Comparison of ENCODE assay signal across 8 cellular contexts in genomic region chr5:151157426-151158286, GRCh38. TPM values are rescaled to one million over a fixed set of nuclear protein-coding genes. Genes with fewer than 3 reads are reported as not detected.
A peak's percentile ranks its signal among the peaks of the same experiment; 100 is the strongest.
DNase-seq lines count a peak whose midpoint lies in the region; ATAC-seq and TF ChIP-seq lines count a peak whose summit lies in the region.

Gene ANXA6, minus strand, starts transcription at chr5:151157779. Its CDS starts 9,878 bp downstream, at chr5:151147901.

- H3K27me3 ChIP-seq in DOHH2 (ENCODE audit: control insufficient read depth, low read length) (peaks cover 18% of the 10 kb centered on the region), KMS-11 (ENCODE audit: insufficient read depth, low read depth) (no peaks in the 10 kb centered on the region), left ventricle myocardium inferior (ENCODE audit: low read depth) (no peaks in the 10 kb centered on the region), vagina (no peaks in the 10 kb centered on the region)

- intact Hi-C loops in left ventricle myocardium inferior (cut with micrococcal nuclease) (no loop called here), posterior cingulate gyrus (cut with DNase I) (no loop called here), vagina (cut with DNase I) (no loop called here)

- H3K4me2 ChIP-seq in DOHH2 (ENCODE audit: low read length) (peak within 1 kb of the TSS; percentile 94), KMS-11 (peak within 1 kb of the TSS; percentile 96)

- H3K4me1 ChIP-seq in DOHH2 (ENCODE audit: control insufficient read depth, low read length) (peaks cover 66% of the 10 kb centered on the region), KMS-11 (ENCODE audit: low read depth, poor library complexity, severe bottlenecking) (peaks cover 43% of the 10 kb centered on the region), left ventricle myocardium inferior (peaks cover 59% of the 10 kb centered on the region), vagina (peaks cover 43% of the 10 kb centered on the region)

- H3K9ac ChIP-seq in KMS-11, result peak within 1 kb of the TSS; percentile 71

- TF ChIP-seq POLR2A in vagina (IDR thresholded peaks at IDR 0.05), result peak in 1 of 2 donors; percentile 49

- H3K9me2 ChIP-seq in DOHH2 (replicated peaks; ENCODE audit: control insufficient read depth, low read length), result no peaks in the 10 kb centered on the region

- DNase-seq in SW 1271 (lab: John Stamatoyannopoulos, UW) (peak; percentile 60 to 85), left ventricle myocardium inferior (peak; percentile 91), posterior cingulate gyrus (peak; percentile 62 to 98 (median 86)), vagina (ENCODE audit: extremely low spot score in 2 of 2) (no peak)

- no peak within 1 kb of the TSS for H3K27ac ChIP-seq in DOHH2 (ENCODE audit: low read depth, low read length)
- peak within 1 kb of the TSS; percentile 62 for H3K27ac ChIP-seq in KMS-11
- peak within 1 kb of the TSS; percentile 83 for H3K27ac ChIP-seq in angular gyrus (ENCODE audit: low read depth, low read length)
- H3K27ac ChIP-seq in left ventricle myocardium inferior (replicated peaks), result peak within 1 kb of the TSS; percentile 93
- H3K27ac ChIP-seq in vagina, result peak within 1 kb of the TSS; percentile 90

- TF ChIP-seq CTCF in DOHH2 (IDR thresholded peaks at IDR 0.05; ENCODE audit: low read depth, low read length, poor library complexity, severe bottlenecking), result no peak
- no peak for TF ChIP-seq CTCF in KMS-11 (conservative IDR thresholded peaks at IDR 0.05; ENCODE audit: low read depth, low read length)
- TF ChIP-seq CTCF in left ventricle myocardium inferior (IDR thresholded peaks at IDR 0.05; ENCODE audit: borderline replicate concordance), result no peak
- TF ChIP-seq CTCF in vagina (IDR thresholded peaks at IDR 0.05), result no peak

- peak; percentile 44 for ATAC-seq in GM21717 (IDR thresholded peaks at IDR 0.05; ENCODE audit: unreplicated experiment)

- no peaks in the 10 kb centered on the region for H4K20me1 ChIP-seq in DOHH2 (ENCODE audit: control insufficient read depth, insufficient read depth, low read depth, low read length)
- no peaks in the 10 kb centered on the region for H4K20me1 ChIP-seq in KMS-11 (ENCODE audit: insufficient read depth)

- peaks cover 7% of the 10 kb centered on the region; the same call in 1 of the 2 replicates for H3F3A ChIP-seq in DOHH2 (ENCODE audit: control insufficient read depth, insufficient read depth)

- H2AFZ ChIP-seq in KMS-11 (ENCODE audit: low read depth), result peak within 1 kb of the TSS; percentile 69

- H3K4me3 ChIP-seq in DOHH2 (ENCODE audit: low read length), result peak within 1 kb of the TSS; percentile 80
- no peak within 1 kb of the TSS for H3K4me3 ChIP-seq in KMS-11 (IDR thresholded peaks at IDR 0.05; ENCODE audit: insufficient read depth, low read depth, low read length)
- H3K4me3 ChIP-seq in left ventricle myocardium inferior, result peak within 1 kb of the TSS; percentile 88
- peak within 1 kb of the TSS; percentile 71 to 80 for H3K4me3 ChIP-seq in vagina

- H3K9me3 ChIP-seq in DOHH2 (ENCODE audit: control insufficient read depth, insufficient read depth, low read length), result no peaks in the 10 kb centered on the region
- no peaks in the 10 kb centered on the region for H3K9me3 ChIP-seq in left ventricle myocardium inferior (replicated peaks)
- H3K9me3 ChIP-seq in vagina, result no peaks in the 10 kb centered on the region

- H3K79me2 ChIP-seq in DOHH2 (ENCODE audit: control insufficient read depth, low read length), result no peaks in the 10 kb centered on the region
- H3K79me2 ChIP-seq in KMS-11 (ENCODE audit: insufficient read depth, low read depth), result peaks cover 58% of the 10 kb centered on the region

- no peaks in the 10 kb centered on the region for H3K36me3 ChIP-seq in DOHH2 (ENCODE audit: control insufficient read depth, low read length)
- H3K36me3 ChIP-seq in KMS-11 (ENCODE audit: insufficient read depth), result no peaks in the 10 kb centered on the region
- no peaks in the 10 kb centered on the region for H3K36me3 ChIP-seq in left ventricle myocardium inferior
- H3K36me3 ChIP-seq in vagina, result no peaks in the 10 kb centered on the region

RNA-seq across cellular contexts. Expression of gene ANXA6, which starts in this region (rescaled TPM):
- 195 TPM for total RNA-seq in left ventricle myocardium inferior
- 190 TPM for total RNA-seq in vagina

Comparison
In these comparisons a context has a peak if more than half of its experiments do, and no peak if none do; other contexts are left out.
1. DNase-seq: peak in SW 1271 (2 of 2), left ventricle myocardium inferior (single experiment) and posterior cingulate gyrus (10 of 10); none in vagina (0 of 2).